ENCODE assay signal across 16 cellular contexts in genomic region chr19:2113436-2114211, GRCh38. TPM values are rescaled to one million over a fixed set of nuclear protein-coding genes. Genes with fewer than 3 reads are reported as not detected.
DNase-seq lines count a peak whose midpoint lies in the region; FAIRE-seq and TF ChIP-seq lines count a peak whose summit lies in the region.
"Had no signal": no experiment of that assay in that cellular context is flagged by ENCODE, and none has a peak within 500 bp of the region (broad histone marks: within the 10 kb centered on the region; RNA-seq: fewer than 3 reads in every experiment).

No MANE protein-coding gene starts in this region.

- H3K4me2 ChIP-seq in BLaER1: peak overlapping the region; percentile 57
- H3K4me2 ChIP-seq: GM23338 had no signal

- peaks cover 100% of the 10 kb centered on the region for H4K20me1 ChIP-seq in BLaER1

- H3K27ac Mint-ChIP-seq in activated CD4-positive, alpha-beta T cell treated with anti-CD3 and anti-CD28 coated beads, Interleukin-2, amount 10 ng/mL, durations not matched to agents 24 days and 14 days: no peak overlapping the region
- H3K27ac Mint-ChIP-seq: activated CD8-positive, alpha-beta memory T cell treated with anti-CD3 and anti-CD28 coated beads, Interleukin-2, amount 10 ng/mL, durations not matched to agents 7 days and 5 days; GM23338; T-cell had no signal

- intact Hi-C loops in activated CD4-positive, alpha-beta T cell treated with anti-CD3 and anti-CD28 coated beads, Interleukin-2, amount 10 ng/mL, durations not matched to agents 24 days and 14 days (cut with micrococcal nuclease): no loop called here

- TF ChIP-seq CTCF in bronchial epithelial cell (IDR thresholded peaks at IDR 0.05; ENCODE audit: insufficient read depth, low read length, severe bottlenecking): no peak

- no peak overlapping the region for H3K4me3 Mint-ChIP-seq in activated CD4-positive, alpha-beta T cell treated with anti-CD3 and anti-CD28 coated beads, Interleukin-2, amount 10 ng/mL, durations not matched to agents 24 days and 14 days
- H3K4me3 Mint-ChIP-seq: activated CD8-positive, alpha-beta memory T cell treated with anti-CD3 and anti-CD28 coated beads, Interleukin-2, amount 10 ng/mL, durations not matched to agents 7 days and 5 days; GM23338; T-cell had no signal

- H3K4me1 Mint-ChIP-seq in activated CD4-positive, alpha-beta T cell treated with anti-CD3 and anti-CD28 coated beads, Interleukin-2, amount 10 ng/mL, durations not matched to agents 24 days and 14 days: no peaks in the 10 kb centered on the region
- H3K4me1 Mint-ChIP-seq: GM23338 had no signal

- H3K4me1 ChIP-seq in BLaER1 (peaks cover 54% of the 10 kb centered on the region), SJCRH30 (no peaks in the 10 kb centered on the region), HAP-1 (no peaks in the 10 kb centered on the region)
- H3K4me1 ChIP-seq: BE2C, suprapubic skin had no signal

- H3K36me3 Mint-ChIP-seq in activated CD4-positive, alpha-beta T cell treated with anti-CD3 and anti-CD28 coated beads, Interleukin-2, amount 10 ng/mL, durations not matched to agents 24 days and 14 days (ENCODE audit: low read depth): peaks cover 53% of the 10 kb centered on the region

- H3K27ac ChIP-seq in BLaER1 (no peak overlapping the region), SJCRH30 (no peak overlapping the region)
- H3K27ac ChIP-seq: suprapubic skin had no signal

- H3K36me3 ChIP-seq in BLaER1 (peaks cover 98% of the 10 kb centered on the region), bronchial epithelial cell (ENCODE audit: control insufficient read depth, insufficient read depth, low read length) (peaks cover 69% of the 10 kb centered on the region), SJCRH30 (peaks cover 75% of the 10 kb centered on the region), HAP-1 (replicated peaks) (peaks cover 97% of the 10 kb centered on the region)

- H3K9ac ChIP-seq in BLaER1: no peak overlapping the region

- no peaks in the 10 kb centered on the region for H3K9me3 Mint-ChIP-seq in activated CD4-positive, alpha-beta T cell treated with anti-CD3 and anti-CD28 coated beads, Interleukin-2, amount 10 ng/mL, durations not matched to agents 24 days and 14 days
- H3K9me3 Mint-ChIP-seq: GM23338, T-cell had no signal

- peak; percentile 28 for FAIRE-seq in bronchial epithelial cell (lab: Jason Lieb, UNC)

- H3K4me3 ChIP-seq in BLaER1: no peak overlapping the region
- no peak overlapping the region for H3K4me3 ChIP-seq in bronchial epithelial cell (ENCODE audit: low read depth, low read length)
- H3K4me3 ChIP-seq in SJCRH30: no peak overlapping the region
- no peak overlapping the region for H3K4me3 ChIP-seq in HAP-1
- H3K4me3 ChIP-seq: GM23338, suprapubic skin had no signal

- DNase-seq in LHCN-M2 (ENCODE audit: low read depth): peak; percentile 72
- DNase-seq in bronchial epithelial cell (ENCODE audit: low read depth): peak; percentile 18
- peak; percentile 38 for DNase-seq in kidney tubule cell (ENCODE audit: low spot score)
- no peak for DNase-seq in SJCRH30
- no peak for DNase-seq in HAP-1 (ENCODE audit: low spot score in 2 of 2)
- DNase-seq in pons (ENCODE audit: low spot score): no peak
- DNase-seq in activated CD4-positive, alpha-beta T cell treated with anti-CD3 and anti-CD28 coated beads, Interleukin-2, amount 10 ng/mL, durations not matched to agents 24 days and 14 days: no peak
- DNase-seq: activated CD8-positive, alpha-beta memory T cell treated with anti-CD3 and anti-CD28 coated beads, Interleukin-2, amount 10 ng/mL, durations not matched to agents 7 days and 5 days; activated naive CD4-positive, alpha-beta T cell treated with Interleukin-2 at 50 U/mL for 16 hours; BE2C; DND-41; NCI-H1092 had no signal

- no peaks in the 10 kb centered on the region for H3K9me3 ChIP-seq in BLaER1
- no peaks in the 10 kb centered on the region for H3K9me3 ChIP-seq in SJCRH30 (replicated peaks)
- H3K9me3 ChIP-seq in HAP-1: no peaks in the 10 kb centered on the region
- H3K9me3 ChIP-seq: BE2C, suprapubic skin had no signal

- H3K27me3 ChIP-seq in BLaER1 (no peaks in the 10 kb centered on the region), bronchial epithelial cell (ENCODE audit: control insufficient read depth, insufficient read depth, low read length) (no peaks in the 10 kb centered on the region), SJCRH30 (no peaks in the 10 kb centered on the region), HAP-1 (ENCODE audit: low read depth) (no peaks in the 10 kb centered on the region)
- H3K27me3 ChIP-seq: BE2C, suprapubic skin had no signal

- no peaks in the 10 kb centered on the region for H3K27me3 Mint-ChIP-seq in activated CD4-positive, alpha-beta T cell treated with anti-CD3 and anti-CD28 coated beads, Interleukin-2, amount 10 ng/mL, durations not matched to agents 24 days and 14 days
- H3K27me3 Mint-ChIP-seq: activated CD8-positive, alpha-beta memory T cell treated with anti-CD3 and anti-CD28 coated beads, Interleukin-2, amount 10 ng/mL, durations not matched to agents 7 days and 5 days; T-cell had no signal

- in situ Hi-C loops in HAP-1 (cut with MboI; ENCODE audit: low sequenced_read_pairs): no loop called here

RNA-seq across cellular contexts. Expression of gene IZUMO4, which starts 16.9 kb away (rescaled TPM):
- total RNA-seq in LHCN-M2 (2014; rRNA removed): 0.83 and 1.2 TPM in 2 replicates
- 1.4 TPM for polyA plus RNA-seq in LHCN-M2 (2012)
- total RNA-seq in bronchial epithelial cell: 3.7 and 5.9 TPM in 2 replicates
- total RNA-seq in SJCRH30 (2014; rRNA removed; shearing (Covaris generic)): 0.38 TPM in 1 of 2 replicates, not detected in the other
- 9.5 and 10.0 TPM in 2 replicates for total RNA-seq in activated CD4-positive, alpha-beta T cell treated with anti-CD3 and anti-CD28 coated beads, Interleukin-2, amount 10 ng/mL, durations not matched to agents 24 days and 14 days

RNA-seq across cellular contexts. Expression of gene MOB3A, which starts 17.5 kb away (rescaled TPM):
- total RNA-seq in LHCN-M2 (2014; rRNA removed) (26.5 and 33.9 TPM in 2 replicates), bronchial epithelial cell (15.8 and 19.5 TPM in 2 replicates)
- polyA plus RNA-seq in LHCN-M2 (2012): 25.0 TPM
- 6.9 and 9.2 TPM in 2 replicates for total RNA-seq in SJCRH30 (2014; rRNA removed; shearing (Covaris generic))
- 184 and 185 TPM in 2 replicates for total RNA-seq in activated CD4-positive, alpha-beta T cell treated with anti-CD3 and anti-CD28 coated beads, Interleukin-2, amount 10 ng/mL, durations not matched to agents 24 days and 14 days

RNA-seq across cellular contexts. Expression of gene AP3D1, which starts 37.7 kb away (rescaled TPM):
- total RNA-seq in LHCN-M2 (2014; rRNA removed): 112 and 125 TPM in 2 replicates
- polyA plus RNA-seq in LHCN-M2 (2012): 119 TPM
- 72.1 and 78.3 TPM in 2 replicates for total RNA-seq in bronchial epithelial cell
- 101 and 107 TPM in 2 replicates for total RNA-seq in SJCRH30 (2014; rRNA removed; shearing (Covaris generic))
- 104 and 113 TPM in 2 replicates for total RNA-seq in activated CD4-positive, alpha-beta T cell treated with anti-CD3 and anti-CD28 coated beads, Interleukin-2, amount 10 ng/mL, durations not matched to agents 24 days and 14 days

RNA-seq across cellular contexts. Expression of gene DOT1L, which starts 50.1 kb away (rescaled TPM):
- total RNA-seq in LHCN-M2 (2014; rRNA removed) (7.4 and 7.5 TPM in 2 replicates), bronchial epithelial cell (3.7 and 5.2 TPM in 2 replicates)
- polyA plus RNA-seq in LHCN-M2 (2012): 6.3 TPM
- 16.2 and 18.4 TPM in 2 replicates for total RNA-seq in SJCRH30 (2014; rRNA removed; shearing (Covaris generic))
- 127 and 137 TPM in 2 replicates for total RNA-seq in activated CD4-positive, alpha-beta T cell treated with anti-CD3 and anti-CD28 coated beads, Interleukin-2, amount 10 ng/mL, durations not matched to agents 24 days and 14 days

Comparison
In these comparisons a context has a peak if more than half of its experiments do, and no peak if none do; other contexts are left out.
1. DNase-seq: peak in LHCN-M2 (single experiment), bronchial epithelial cell (single experiment) and kidney tubule cell (single experiment); none in SJCRH30 (0 of 2), HAP-1 (0 of 2), pons (single experiment) and activated CD4-positive, alpha-beta T cell treated with anti-CD3 and anti-CD28 coated beads, Interleukin-2, amount 10 ng/mL, durations not matched to agents 24 days and 14 days (single experiment).